9 cellular contexts compared by ENCODE assay signal in the genomic region with DNA sequence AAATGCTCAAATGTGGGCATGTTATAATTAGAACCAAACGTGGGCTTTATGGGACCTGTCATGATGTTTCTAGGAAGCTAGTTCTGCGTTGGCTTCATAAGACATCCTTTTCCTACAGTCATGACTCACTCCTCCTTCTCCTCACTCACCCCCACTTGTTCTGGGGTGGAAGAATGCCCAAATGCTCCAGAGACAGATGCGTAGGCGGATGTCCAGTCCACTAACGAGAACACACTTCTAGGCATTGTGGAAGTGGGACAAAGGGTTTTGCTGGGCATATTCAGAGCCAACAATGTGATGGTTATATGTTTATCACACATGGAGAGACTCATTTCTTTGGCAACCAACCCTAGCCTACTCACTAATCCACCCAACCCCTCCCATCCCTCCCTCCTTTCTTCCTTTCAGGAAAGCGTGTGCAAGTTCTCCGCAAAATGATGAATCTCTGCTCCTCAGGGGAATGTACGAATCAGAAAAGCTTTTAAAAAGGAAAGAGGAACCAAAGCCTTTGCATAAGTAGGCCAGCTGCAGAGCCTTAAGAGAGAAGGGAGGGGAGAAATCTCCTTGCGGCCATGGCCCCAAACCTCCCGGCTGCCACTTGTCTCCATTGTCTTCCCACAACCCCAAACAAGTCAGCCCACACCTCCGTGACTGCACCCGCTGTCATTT.
DNase-seq lines count a peak whose midpoint lies in the region; ATAC-seq and TF ChIP-seq lines count a peak whose summit lies in the region.
"Had no signal": no experiment of that assay in that cellular context is flagged by ENCODE, and none has a peak within 500 bp of the region (broad histone marks: within the 10 kb centered on the region; RNA-seq: fewer than 3 reads in every experiment).

No MANE protein-coding gene starts in this region.

- TF ChIP-seq RAD21 in SK-N-SH (IDR thresholded peaks at IDR 0.05; ENCODE audit: low read length), result no peak

- peaks cover 14% of the 10 kb centered on the region for H3K27me3 Mint-ChIP-seq in activated CD4-positive, alpha-beta T cell treated with anti-CD3 and anti-CD28 coated beads for 36 hours
- peaks cover 22% of the 10 kb centered on the region for H3K27me3 Mint-ChIP-seq in activated CD4-positive, alpha-beta T cell treated with anti-CD3 and anti-CD28 coated beads, Interleukin-2, amount 10 ng/mL, durations not matched to agents 7 days and 5 days
- H3K27me3 Mint-ChIP-seq in activated T-helper 1 cell treated with anti-CD3 and anti-CD28 coated beads, Interleukin-12 subunit alpha, Interleukin-12 subunit beta, Interleukin-2, Interleukin-4 antibody, amounts not matched to agents 30 ng/mL and 10 ng/mL and 1 ng/mL, durations not matched to agents 14 hours and 24 hours and 36 hours (ENCODE audit: insufficient read depth), result peaks cover 13% of the 10 kb centered on the region

- H3K4me1 Mint-ChIP-seq in activated CD4-positive, alpha-beta T cell treated with anti-CD3 and anti-CD28 coated beads for 36 hours, result peaks cover 8% of the 10 kb centered on the region
- peaks cover 2% of the 10 kb centered on the region for H3K4me1 Mint-ChIP-seq in activated CD4-positive, alpha-beta T cell treated with anti-CD3 and anti-CD28 coated beads, Interleukin-2, amount 10 ng/mL, durations not matched to agents 7 days and 5 days
- peaks cover 20% of the 10 kb centered on the region for H3K4me1 Mint-ChIP-seq in activated T-helper 1 cell treated with anti-CD3 and anti-CD28 coated beads, Interleukin-12 subunit alpha, Interleukin-12 subunit beta, Interleukin-2, Interleukin-4 antibody, amounts not matched to agents 30 ng/mL and 10 ng/mL and 1 ng/mL, durations not matched to agents 14 hours and 24 hours and 36 hours (ENCODE audit: low read depth)

- H2AFZ ChIP-seq in SK-N-SH (ENCODE audit: low read depth) (peak overlapping the region; percentile 62; the same call in 1 of the 2 replicates), fibroblast of lung (ENCODE audit: low read length) (peak overlapping the region; percentile 36)

- H3K4me3 ChIP-seq in SK-N-SH (ENCODE audit: low read depth in 2 of 2, low read length in 1 of 2), result peak overlapping the region; percentile 30 to 47; a peak in 3 of 4 replicates
- H3K4me3 ChIP-seq in fibroblast of lung (replicated peaks in 1 of 4; ENCODE audit: control extremely low read depth in 1 of 4, insufficient read depth in 1 of 4, low read depth in 3 of 4, low read length in 4 of 4), result peak overlapping the region; percentile 25 to 55 (median 40)

- no peaks in the 10 kb centered on the region for H3K36me3 Mint-ChIP-seq in activated CD4-positive, alpha-beta T cell treated with anti-CD3 and anti-CD28 coated beads for 36 hours (ENCODE audit: low read depth)
- H3K36me3 Mint-ChIP-seq in activated CD4-positive, alpha-beta T cell treated with anti-CD3 and anti-CD28 coated beads, Interleukin-2, amount 10 ng/mL, durations not matched to agents 7 days and 5 days (ENCODE audit: low read depth), result no peaks in the 10 kb centered on the region
- no peaks in the 10 kb centered on the region for H3K36me3 Mint-ChIP-seq in activated T-helper 1 cell treated with anti-CD3 and anti-CD28 coated beads, Interleukin-12 subunit alpha, Interleukin-12 subunit beta, Interleukin-2, Interleukin-4 antibody, amounts not matched to agents 30 ng/mL and 10 ng/mL and 1 ng/mL, durations not matched to agents 14 hours and 24 hours and 36 hours (ENCODE audit: low read depth)

- H3K9ac ChIP-seq in SK-N-SH (peak overlapping the region; percentile 44; the same call in 1 of the 2 replicates), fibroblast of lung (ENCODE audit: insufficient read depth, low read length) (peak overlapping the region; percentile 46)

- H3K9me3 Mint-ChIP-seq in activated CD4-positive, alpha-beta T cell treated with anti-CD3 and anti-CD28 coated beads for 36 hours (ENCODE audit: low read depth), result peaks cover 2% of the 10 kb centered on the region
- no peaks in the 10 kb centered on the region for H3K9me3 Mint-ChIP-seq in activated CD4-positive, alpha-beta T cell treated with anti-CD3 and anti-CD28 coated beads, Interleukin-2, amount 10 ng/mL, durations not matched to agents 7 days and 5 days
- H3K9me3 Mint-ChIP-seq in activated T-helper 1 cell treated with anti-CD3 and anti-CD28 coated beads, Interleukin-12 subunit alpha, Interleukin-12 subunit beta, Interleukin-2, Interleukin-4 antibody, amounts not matched to agents 30 ng/mL and 10 ng/mL and 1 ng/mL, durations not matched to agents 14 hours and 24 hours and 36 hours, result no peaks in the 10 kb centered on the region
- H3K9me3 Mint-ChIP-seq: central memory CD8-positive, alpha-beta T cell had no signal

- intact Hi-C loops in activated CD4-positive, alpha-beta T cell treated with anti-CD3 and anti-CD28 coated beads for 36 hours (cut with DNase I, micrococcal nuclease), result loop anchor here (1.0 kb wide), 1 partner anchor 45 kb away; no protein-coding TSS in a partner anchor
- intact Hi-C loops in activated T-helper 1 cell treated with anti-CD3 and anti-CD28 coated beads, Interleukin-12 subunit alpha, Interleukin-12 subunit beta, Interleukin-2, Interleukin-4 antibody, amounts not matched to agents 30 ng/mL and 10 ng/mL and 1 ng/mL, durations not matched to agents 14 hours and 24 hours and 36 hours (cut with micrococcal nuclease), result no loop called here

- POLR2A ChIA-PET in activated CD4-positive, alpha-beta T cell treated with anti-CD3 and anti-CD28 coated beads for 36 hours (lab: Charles Lee), result interaction anchor here (1.2 kb wide), 1 partner anchor 45 kb away, joined by 4 read pairs; no protein-coding TSS in a partner anchor
- POLR2A ChIA-PET in activated CD4-positive, alpha-beta T cell treated with anti-CD3 and anti-CD28 coated beads, Interleukin-2, amount 10 ng/mL, durations not matched to agents 7 days and 5 days (lab: Charles Lee), result no interaction called here
- POLR2A ChIA-PET in SK-N-SH (lab: Yijun Ruan, JAX), result no interaction called here

- peak; percentile 47 for DNase-seq in activated CD4-positive, alpha-beta T cell treated with anti-CD3 and anti-CD28 coated beads for 36 hours
- no peak for DNase-seq in activated CD4-positive, alpha-beta T cell treated with anti-CD3 and anti-CD28 coated beads, Interleukin-2, amount 10 ng/mL, durations not matched to agents 7 days and 5 days
- peak; percentile 9 for DNase-seq in SK-N-SH
- DNase-seq in fibroblast of lung (ENCODE audit: low read depth in 2 of 2), result peak; percentile 100
- DNase-seq in omental fat pad (ENCODE audit: low spot score), result peak; percentile 67
- DNase-seq in activated T-helper 1 cell treated with anti-CD3 and anti-CD28 coated beads, Interleukin-12 subunit alpha, Interleukin-12 subunit beta, Interleukin-2, Interleukin-4 antibody, amounts not matched to agents 30 ng/mL and 10 ng/mL and 1 ng/mL, durations not matched to agents 14 hours and 24 hours and 36 hours (ENCODE audit: low spot score), result no peak
- DNase-seq in HuH-7.5 (ENCODE audit: low spot score), result no peak

- H3K4me3 Mint-ChIP-seq in activated CD4-positive, alpha-beta T cell treated with anti-CD3 and anti-CD28 coated beads for 36 hours, result no peak overlapping the region
- no peak overlapping the region for H3K4me3 Mint-ChIP-seq in activated CD4-positive, alpha-beta T cell treated with anti-CD3 and anti-CD28 coated beads, Interleukin-2, amount 10 ng/mL, durations not matched to agents 7 days and 5 days
- no peak overlapping the region for H3K4me3 Mint-ChIP-seq in activated T-helper 1 cell treated with anti-CD3 and anti-CD28 coated beads, Interleukin-12 subunit alpha, Interleukin-12 subunit beta, Interleukin-2, Interleukin-4 antibody, amounts not matched to agents 30 ng/mL and 10 ng/mL and 1 ng/mL, durations not matched to agents 14 hours and 24 hours and 36 hours
- H3K4me3 Mint-ChIP-seq: central memory CD8-positive, alpha-beta T cell had no signal

- CTCF ChIA-PET in activated CD4-positive, alpha-beta T cell treated with anti-CD3 and anti-CD28 coated beads for 36 hours (lab: Charles Lee), result no interaction called here
- CTCF ChIA-PET in activated CD4-positive, alpha-beta T cell treated with anti-CD3 and anti-CD28 coated beads, Interleukin-2, amount 10 ng/mL, durations not matched to agents 7 days and 5 days (lab: Charles Lee), result interaction anchor here (0.6 kb wide), 1 partner anchor 232 kb away, joined by 3 read pairs; no protein-coding TSS in a partner anchor
- CTCF ChIA-PET in SK-N-SH (lab: Yijun Ruan, JAX), result no interaction called here

- TF ChIP-seq CTCF in SK-N-SH (IDR thresholded peaks at IDR 0.05) (no peak), fibroblast of lung (conservative IDR thresholded peaks at IDR 0.05 in 1 of 2, IDR thresholded peaks at IDR 0.05 in 1 of 2; ENCODE audit: low read depth in 1 of 2, low read length in 2 of 2) (no peak), omental fat pad (IDR thresholded peaks at IDR 0.05) (no peak)

- ATAC-seq in activated CD4-positive, alpha-beta T cell treated with anti-CD3 and anti-CD28 coated beads for 36 hours, result peak; percentile 61
- ATAC-seq in HG02938 (IDR thresholded peaks at IDR 0.05; ENCODE audit: unreplicated experiment) (peak; percentile 72), omental fat pad (ENCODE audit: low FRiP score) (peak; percentile 88)

- H4K20me1 ChIP-seq in SK-N-SH (ENCODE audit: insufficient read depth) (no peaks in the 10 kb centered on the region), fibroblast of lung (ENCODE audit: control insufficient read depth, extremely low read depth, insufficient read depth, low read length) (no peaks in the 10 kb centered on the region)

- H3K27me3 ChIP-seq in SK-N-SH (ENCODE audit: insufficient read depth) (no peaks in the 10 kb centered on the region), fibroblast of lung (ENCODE audit: control insufficient read depth, insufficient read depth, low read length) (no peaks in the 10 kb centered on the region)

- 22% methylated on average over 12 of the region's 12 CpGs for WGBS in SK-N-SH (ENCODE audit: low lambda C conversion rate)

- H3K79me2 ChIP-seq in SK-N-SH (ENCODE audit: insufficient read depth) (no peaks in the 10 kb centered on the region), fibroblast of lung (ENCODE audit: control insufficient read depth, insufficient read depth, low read length) (no peaks in the 10 kb centered on the region)

- no peaks in the 10 kb centered on the region; the same call in 1 of the 2 replicates for H3K9me2 ChIP-seq in SK-N-SH

- H3K4me2 ChIP-seq in SK-N-SH, result peak overlapping the region; percentile 69
- peak overlapping the region; percentile 65 for H3K4me2 ChIP-seq in fibroblast of lung (ENCODE audit: extremely low read depth, insufficient read depth, low read length)

- no peaks in the 10 kb centered on the region for H3K36me3 ChIP-seq in SK-N-SH (replicated peaks in 1 of 2; ENCODE audit: control insufficient read depth in 1 of 2, insufficient read depth in 2 of 2, low read length in 1 of 2)
- H3K36me3 ChIP-seq in fibroblast of lung (ENCODE audit: control insufficient read depth, insufficient read depth, low read length), result no peaks in the 10 kb centered on the region

- H3K9me3 ChIP-seq in SK-N-SH, result no peaks in the 10 kb centered on the region
- H3K9me3 ChIP-seq in fibroblast of lung (ENCODE audit: control insufficient read depth, insufficient read depth, low read depth, low read length), result no peaks in the 10 kb centered on the region

- H3K27ac Mint-ChIP-seq in activated CD4-positive, alpha-beta T cell treated with anti-CD3 and anti-CD28 coated beads for 36 hours, result no peak overlapping the region
- H3K27ac Mint-ChIP-seq in activated CD4-positive, alpha-beta T cell treated with anti-CD3 and anti-CD28 coated beads, Interleukin-2, amount 10 ng/mL, durations not matched to agents 7 days and 5 days, result no peak overlapping the region
- H3K27ac Mint-ChIP-seq in activated T-helper 1 cell treated with anti-CD3 and anti-CD28 coated beads, Interleukin-12 subunit alpha, Interleukin-12 subunit beta, Interleukin-2, Interleukin-4 antibody, amounts not matched to agents 30 ng/mL and 10 ng/mL and 1 ng/mL, durations not matched to agents 14 hours and 24 hours and 36 hours, result no peak overlapping the region

- H3F3A ChIP-seq in SK-N-SH (replicated peaks; ENCODE audit: insufficient read depth), result peaks cover 28% of the 10 kb centered on the region

- peak in 1 of 2 experiments; percentile 55; a peak in 2 of 4 replicates for TF ChIP-seq EP300 in SK-N-SH (IDR thresholded peaks at IDR 0.05; ENCODE audit: borderline replicate concordance in 1 of 2, low read depth in 1 of 2, low read length in 1 of 2)

- H3K27ac ChIP-seq in SK-N-SH (ENCODE audit: low read depth in 2 of 2, low read length in 1 of 2), result peak overlapping the region; percentile 79 to 90
- peak overlapping the region; percentile 93 for H3K27ac ChIP-seq in fibroblast of lung (ENCODE audit: insufficient read depth, low read length)

- H3K4me1 ChIP-seq in SK-N-SH (ENCODE audit: control insufficient read depth in 1 of 2, insufficient read depth in 2 of 2, low read depth in 1 of 2, low read length in 1 of 2) (peaks cover 15 to 26% of the 10 kb centered on the region in 2 experiments), fibroblast of lung (ENCODE audit: control insufficient read depth, extremely low read depth, insufficient read depth, low read length) (peaks cover 17% of the 10 kb centered on the region)

Comparison
In these comparisons a context has a peak if more than half of its experiments do, and no peak if none do; other contexts are left out.
1. DNase-seq: peak in activated CD4-positive, alpha-beta T cell treated with anti-CD3 and anti-CD28 coated beads for 36 hours (single experiment), SK-N-SH (single experiment), fibroblast of lung (2 of 2) and omental fat pad (single experiment); none in activated CD4-positive, alpha-beta T cell treated with anti-CD3 and anti-CD28 coated beads, Interleukin-2, amount 10 ng/mL, durations not matched to agents 7 days and 5 days (single experiment), activated T-helper 1 cell treated with anti-CD3 and anti-CD28 coated beads, Interleukin-12 subunit alpha, Interleukin-12 subunit beta, Interleukin-2, Interleukin-4 antibody, amounts not matched to agents 30 ng/mL and 10 ng/mL and 1 ng/mL, durations not matched to agents 14 hours and 24 hours and 36 hours (single experiment) and HuH-7.5 (single experiment).
2. Peak in every context shown above with its lines, with median percentiles within 50 percentile points of each other: ATAC-seq.